In the genomic region with DNA sequence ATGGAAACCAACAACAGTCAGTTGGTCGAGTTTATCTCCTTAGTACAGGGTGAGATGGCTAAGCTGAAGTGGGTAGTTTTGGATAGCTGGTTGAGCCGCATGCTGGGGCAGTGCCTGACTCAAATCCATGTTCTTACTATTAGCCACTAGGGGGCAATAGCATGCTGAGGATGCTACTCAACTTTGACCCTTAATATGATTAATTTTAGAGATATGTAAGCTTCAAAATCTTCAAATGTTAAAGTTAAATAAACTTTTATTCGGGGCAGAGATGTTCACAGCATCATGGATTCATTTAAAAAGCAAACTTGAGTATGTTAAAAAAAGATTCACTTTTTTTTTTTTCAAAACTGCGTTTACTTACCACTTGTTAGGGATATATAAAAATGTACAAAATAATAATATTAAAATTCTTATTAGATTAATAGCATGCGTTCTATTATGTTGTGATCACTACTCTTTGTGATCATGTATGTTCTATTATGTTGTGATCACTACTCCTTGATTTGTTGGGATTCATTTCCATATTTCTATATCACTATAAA, we compare ENCODE assay signal across 8 cellular contexts. TPM values are rescaled to one million over a fixed set of nuclear protein-coding genes. Genes with fewer than 3 reads are reported as not detected.
DNase-seq lines count a peak whose midpoint lies in the region; ATAC-seq, FAIRE-seq and TF ChIP-seq lines count a peak whose summit lies in the region.

No MANE protein-coding gene starts in this region.

- CTCF ChIA-PET in SK-N-SH (lab: Yijun Ruan, JAX) = interaction anchor here (0.5 to 3.8 kb wide), 54 partner anchors 9 to 1874 kb away, joined by 3 to 30 read pairs (median 4); partner anchors contain the start of genes GOLM1 and ISCA1

- DNase-seq in DND-41 = peak; percentile 20
- peak; percentile 47 for DNase-seq in KBM-7
- peak; percentile 56 for DNase-seq in SK-N-SH
- no peak for DNase-seq in lung (ENCODE audit: low spot score)
- DNase-seq in tibial artery = no peak
- no peak for DNase-seq in stimulated activated naive CD4-positive, alpha-beta T cell treated with Interleukin-2 at 50 U/mL for 16 hours (lab: John Stamatoyannopoulos, UW)

- no peak overlapping the region for H3K27ac ChIP-seq in DND-41 (ENCODE audit: low read length)
- no peak overlapping the region for H3K27ac ChIP-seq in SK-N-SH (ENCODE audit: low read depth in 2 of 2, low read length in 1 of 2)
- H3K27ac ChIP-seq in lung (ENCODE audit: low read depth in 1 of 2, low read length in 1 of 2) = no peak overlapping the region
- no peak overlapping the region for H3K27ac ChIP-seq in tibial artery

- no peaks in the 10 kb centered on the region for H3K79me2 ChIP-seq in DND-41 (ENCODE audit: insufficient read depth, low read length)
- no peaks in the 10 kb centered on the region for H3K79me2 ChIP-seq in SK-N-SH (ENCODE audit: insufficient read depth)

- H3K27me3 ChIP-seq in DND-41 (ENCODE audit: insufficient read depth, low read length, poor library complexity) (no peaks in the 10 kb centered on the region), SK-N-SH (ENCODE audit: insufficient read depth) (no peaks in the 10 kb centered on the region), lung (ENCODE audit: control insufficient read depth, insufficient read depth) (no peaks in the 10 kb centered on the region), tibial artery (no peaks in the 10 kb centered on the region)

- no peaks in the 10 kb centered on the region for H4K20me1 ChIP-seq in DND-41 (ENCODE audit: insufficient read depth, low read length)
- H4K20me1 ChIP-seq in SK-N-SH (ENCODE audit: insufficient read depth) = no peaks in the 10 kb centered on the region

- POLR2A ChIA-PET in SK-N-SH (lab: Yijun Ruan, JAX) = interaction anchor here (0.7 kb wide), 2 partner anchors 212 to 744 kb away, joined by 4 to 5 read pairs; no protein-coding TSS in a partner anchor

- H3K4me3 ChIP-seq in DND-41 (ENCODE audit: low read depth in 1 of 2, low read length in 2 of 2) = no peak overlapping the region
- H3K4me3 ChIP-seq in SK-N-SH (ENCODE audit: low read depth in 2 of 2, low read length in 1 of 2) = peak overlapping the region in 1 of 2 experiments; percentile 22; a peak in 1 of 4 replicates
- no peak overlapping the region for H3K4me3 ChIP-seq in lung
- no peak overlapping the region for H3K4me3 ChIP-seq in tibial artery

- WGBS in SK-N-SH (ENCODE audit: low lambda C conversion rate) = 20% methylated on average over 5 of the region's 5 CpGs
- WGBS in lung, 2 donors = 25 to 26% methylated on average over 5 of the region's 5 CpGs

- H3K9me2 ChIP-seq in SK-N-SH = no peaks in the 10 kb centered on the region

- no peak for TF ChIP-seq EP300 in SK-N-SH (IDR thresholded peaks at IDR 0.05; ENCODE audit: borderline replicate concordance in 1 of 2, low read depth in 1 of 2, low read length in 1 of 2)

- no peak overlapping the region for H2AFZ ChIP-seq in DND-41 (ENCODE audit: low read depth, low read length)
- no peak overlapping the region for H2AFZ ChIP-seq in SK-N-SH (ENCODE audit: low read depth)

- H3F3A ChIP-seq in SK-N-SH (replicated peaks; ENCODE audit: insufficient read depth) = no peaks in the 10 kb centered on the region

- in situ Hi-C loops in KBM-7 (cut with MboI; ENCODE audit: low pct_unique_long_range_greater_than_20kb, low sequenced_read_pairs) = no loop called here

- ATAC-seq in DND-41 (ENCODE audit: insufficient read depth, low read depth) = peak; percentile 78
- ATAC-seq in GM21381 (IDR thresholded peaks at IDR 0.05; ENCODE audit: unreplicated experiment) = peak; percentile 73
- ATAC-seq in lung (ENCODE audit: insufficient read depth, low FRiP score) = peak; percentile 66

- H3K4me1 ChIP-seq in DND-41 (ENCODE audit: insufficient read depth, low read length) (no peaks in the 10 kb centered on the region), SK-N-SH (ENCODE audit: control insufficient read depth in 1 of 2, insufficient read depth in 2 of 2, low read depth in 1 of 2, low read length in 1 of 2) (peaks cover 0 to 3% of the 10 kb centered on the region in 2 experiments; a peak in 1 of 4 replicates), lung (ENCODE audit: control insufficient read depth in 2 of 2, insufficient read depth in 2 of 2, low read length in 2 of 2) (no peaks in the 10 kb centered on the region), tibial artery (no peaks in the 10 kb centered on the region)

- peak; percentile 65 for FAIRE-seq in colon (lab: Jason Lieb, UNC)

- peak; percentile 79 for TF ChIP-seq RAD21 in SK-N-SH (IDR thresholded peaks at IDR 0.05; ENCODE audit: low read length)

- H3K4me2 ChIP-seq in DND-41 (ENCODE audit: insufficient read depth, low read length) = no peak overlapping the region
- no peak overlapping the region for H3K4me2 ChIP-seq in SK-N-SH

- H3K9me3 ChIP-seq in DND-41 (ENCODE audit: insufficient read depth, low read length, severe bottlenecking) (no peaks in the 10 kb centered on the region), SK-N-SH (no peaks in the 10 kb centered on the region), lung (ENCODE audit: control insufficient read depth in 2 of 2, insufficient read depth in 1 of 2, low read length in 1 of 2) (no peaks in the 10 kb centered on the region), tibial artery (no peaks in the 10 kb centered on the region)

- intact Hi-C loops in tibial artery (cut with DNase I; ENCODE audit: low total_unique reads) = no loop called here

- TF ChIP-seq CTCF in DND-41 (IDR thresholded peaks at IDR 0.05; ENCODE audit: borderline replicate concordance, extremely low read depth, low read length, poor library complexity, severe bottlenecking) = peak; percentile 78
- peak; percentile 89 for TF ChIP-seq CTCF in SK-N-SH (IDR thresholded peaks at IDR 0.05)
- peak; percentile 47 for TF ChIP-seq CTCF in lung (IDR thresholded peaks at IDR 0.05; ENCODE audit: control extremely low read depth, extremely low read depth)
- peak; percentile 38 to 53 for TF ChIP-seq CTCF in tibial artery (IDR thresholded peaks at IDR 0.05)

- no peaks in the 10 kb centered on the region for H3K36me3 ChIP-seq in DND-41 (ENCODE audit: insufficient read depth, low read length)
- no peaks in the 10 kb centered on the region for H3K36me3 ChIP-seq in SK-N-SH (replicated peaks in 1 of 2; ENCODE audit: control insufficient read depth in 1 of 2, insufficient read depth in 2 of 2, low read length in 1 of 2)
- H3K36me3 ChIP-seq in lung (ENCODE audit: control insufficient read depth in 2 of 2, insufficient read depth in 2 of 2, low read length in 2 of 2) = no peaks in the 10 kb centered on the region
- no peaks in the 10 kb centered on the region for H3K36me3 ChIP-seq in tibial artery

- H3K9ac ChIP-seq in DND-41 (ENCODE audit: low read depth, low read length) (no peak overlapping the region), SK-N-SH (no peak overlapping the region)

TF ChIP-seq in SK-N-SH, 30 proteins besides CTCF, POLR2A, EP300 and RAD21:
- no peak for TF ChIP-seq YY1 (IDR thresholded peaks at IDR 0.05; ENCODE audit: low read depth)
- peak; percentile 7; the same call in 1 of the 2 replicates for TF ChIP-seq GATA2 (CRISPR knock-in tag; IDR thresholded peaks at IDR 0.05)
- TF ChIP-seq TAF1 (IDR thresholded peaks at IDR 0.05; ENCODE audit: borderline replicate concordance, low read depth, low read length) = no peak
- peak; percentile 59 for TF ChIP-seq SMC3 (IDR thresholded peaks at IDR 0.05; ENCODE audit: low read depth, low read length)
- no peak for TF ChIP-seq FOSL2 (IDR thresholded peaks at IDR 0.05; ENCODE audit: borderline replicate concordance, low read depth)

RNA-seq across cellular contexts. Expression of gene C9orf153, which starts 57.0 kb away (rescaled TPM):
- polyA plus RNA-seq in SK-N-SH (2012; rRNA removed) = 0.03 TPM in 1 of 2 replicates, not detected in the other
- 0.03 TPM in 2 replicates for polyA plus RNA-seq in SK-N-SH (2012; cell fraction: cytosol; rRNA removed)
- 0.05 and 0.06 TPM in 2 replicates for polyA plus RNA-seq in SK-N-SH (2012; cell fraction: nucleus; rRNA removed)
- total RNA-seq in lung = 1 to 10 TPM in 1 of 2 donors, under 1 TPM in 1; 0.12 to 2.7 TPM
- polyA plus RNA-seq in lung = under 1 TPM; 0.02 to 0.26 TPM

Comparison
In these comparisons a context has a peak if more than half of its experiments do, and no peak if none do; other contexts are left out.
1. DNase-seq: peak in DND-41 (single experiment), KBM-7 (single experiment) and SK-N-SH (single experiment); none in lung (single experiment), tibial artery (0 of 2) and stimulated activated naive CD4-positive, alpha-beta T cell treated with Interleukin-2 at 50 U/mL for 16 hours (single experiment).
2. Peak in every context shown above with its lines, with median percentiles within 50 percentile points of each other: ATAC-seq and CTCF ChIP-seq.